Comparison of ENCODE assay signal across 1 cellular context in the genomic region with DNA sequence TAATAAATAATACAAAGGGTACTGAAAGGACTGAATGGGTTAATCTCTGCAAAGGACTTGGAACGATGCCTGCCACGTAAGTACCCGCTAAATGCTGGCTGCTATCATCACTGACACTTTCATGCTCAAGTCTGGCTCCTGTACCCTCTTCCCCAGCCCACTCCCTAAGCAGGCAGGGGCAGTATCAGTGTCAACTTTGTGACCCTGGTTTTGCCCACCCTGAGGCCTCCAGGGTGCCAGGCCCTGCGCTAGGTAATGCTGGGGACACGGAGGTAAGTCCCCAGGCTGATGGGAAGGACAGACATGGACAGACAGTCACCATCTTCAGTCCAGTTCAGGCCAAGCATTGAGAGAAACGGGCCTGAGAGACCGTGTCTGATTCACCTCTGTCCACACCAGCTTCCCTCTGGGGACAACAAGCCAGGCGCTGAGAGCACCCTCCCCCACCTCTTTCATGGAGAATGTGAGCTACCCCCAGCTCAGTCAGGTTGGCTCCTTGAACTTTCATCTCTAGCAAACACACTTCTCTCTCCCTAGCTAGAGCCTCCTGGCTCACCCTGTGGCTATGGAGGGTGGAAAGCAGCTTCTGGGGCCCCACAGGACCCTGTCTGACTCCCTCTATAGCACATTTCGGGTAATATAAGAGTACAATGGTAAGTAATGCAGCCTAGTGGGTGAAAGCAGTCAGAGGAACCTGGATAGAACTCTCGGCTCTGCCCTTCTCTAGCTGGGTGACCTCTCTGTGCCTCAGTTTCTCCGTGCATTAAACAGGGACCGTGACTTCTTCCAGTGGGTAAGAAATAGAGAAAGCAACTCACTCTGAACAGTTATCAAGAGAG.
TF ChIP-seq lines count a peak whose summit lies in the region.

No MANE protein-coding gene starts in this region.

TF ChIP-seq in IMR-90, 13 proteins besides CTCF, POLR2A, EP300 and RAD21:
- TF ChIP-seq RCOR1 (IDR thresholded peaks at IDR 0.05; ENCODE audit: insufficient replicate concordance, low read length) (no peak), MXI1 (IDR thresholded peaks at IDR 0.05; ENCODE audit: borderline replicate concordance, low read depth, low read length) (no peak), USF2 (IDR thresholded peaks at IDR 0.05; ENCODE audit: low read depth, low read length) (no peak), MAFK (IDR thresholded peaks at IDR 0.05; ENCODE audit: low read depth, low read length) (no peak), RFX5 (IDR thresholded peaks at IDR 0.05; ENCODE audit: low read depth, low read length) (no peak), ELK1 (IDR thresholded peaks at IDR 0.05; ENCODE audit: borderline replicate concordance, low read depth, low read length) (no peak), CHD1 (IDR thresholded peaks at IDR 0.05; ENCODE audit: low read depth, low read length) (no peak), MAZ (IDR thresholded peaks at IDR 0.05; ENCODE audit: borderline replicate concordance, low read depth, low read length) (no peak), BHLHE40 (IDR thresholded peaks at IDR 0.05; ENCODE audit: low read depth, low read length) (no peak), CEBPB (IDR thresholded peaks at IDR 0.05; ENCODE audit: low read depth, low read length) (no peak), SMC3 (IDR thresholded peaks at IDR 0.05; ENCODE audit: low read depth, low read length) (no peak), FOS (IDR thresholded peaks at IDR 0.05; ENCODE audit: low read depth, low read length) (no peak), NFE2L2 (IDR thresholded peaks at IDR 0.05; ENCODE audit: low read depth, low read length) (no peak)
